ENCODE assay signal across 20 cellular contexts in the genomic region with DNA sequence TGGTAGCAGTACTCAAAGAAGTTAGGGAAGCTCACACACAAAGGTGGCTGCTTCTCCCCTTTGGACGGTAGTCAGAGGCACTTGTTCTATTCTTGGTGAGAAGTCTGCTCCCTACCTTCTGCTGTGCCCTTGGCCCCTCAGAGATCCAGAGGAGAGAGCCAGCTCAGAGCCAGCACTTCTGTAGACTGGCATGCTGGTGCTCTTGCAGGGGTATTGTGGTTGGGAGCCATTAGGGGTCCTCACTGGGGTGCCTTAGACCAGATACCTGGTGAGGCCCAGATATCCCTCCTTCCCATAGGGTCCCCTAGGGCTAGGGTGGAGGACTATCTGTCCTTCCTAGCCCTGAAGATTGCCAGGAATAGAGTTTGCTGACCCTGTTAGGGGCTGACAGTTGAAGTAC.
DNase-seq lines count a peak whose midpoint lies in the region; ATAC-seq and TF ChIP-seq lines count a peak whose summit lies in the region.
"Had no signal": no experiment of that assay in that cellular context is flagged by ENCODE, and none has a peak within 500 bp of the region (broad histone marks: within the 10 kb centered on the region; RNA-seq: fewer than 3 reads in every experiment).

No MANE protein-coding gene starts in this region.

- H3K27ac Mint-ChIP-seq in CD8-positive, alpha-beta T cell, result peak overlapping the region; percentile 91
- H3K27ac Mint-ChIP-seq in T-cell, result peak overlapping the region; percentile 98
- peak overlapping the region; percentile 50 for H3K27ac Mint-ChIP-seq in central memory CD8-positive, alpha-beta T cell (ENCODE audit: low read depth)
- no peak overlapping the region for H3K27ac Mint-ChIP-seq in natural killer cell
- no peak overlapping the region for H3K27ac Mint-ChIP-seq in Calu3 (ENCODE audit: unreplicated experiment)
- H3K27ac Mint-ChIP-seq: B cell had no signal

- CTCF ChIA-PET in CD8-positive, alpha-beta T cell (lab: Charles Lee), result interaction anchor here (1.8 kb wide), 1 partner anchor 11 kb away, joined by 5 read pairs; no protein-coding TSS in a partner anchor
- CTCF ChIA-PET in T-cell (lab: Charles Lee), result no interaction called here
- CTCF ChIA-PET in Calu3 (lab: Charles Lee), result no interaction called here

- H3K27me3 ChIP-seq in CD8-positive, alpha-beta T cell (ENCODE audit: insufficient read depth, low read length), result no peaks in the 10 kb centered on the region
- H3K27me3 ChIP-seq in upper lobe of left lung, result no peaks in the 10 kb centered on the region
- H3K27me3 ChIP-seq: left lung, SJSA1 had no signal

- no peak for TF ChIP-seq EP300 in upper lobe of left lung (IDR thresholded peaks at IDR 0.05)

- TF ChIP-seq CTCF in CD8-positive, alpha-beta T cell (IDR thresholded peaks at IDR 0.05), result no peak
- no peak for TF ChIP-seq CTCF in natural killer cell (IDR thresholded peaks at IDR 0.05)
- TF ChIP-seq CTCF in Calu3 (IDR thresholded peaks at IDR 0.05; ENCODE audit: unreplicated experiment), result no peak
- no peak for TF ChIP-seq CTCF in upper lobe of left lung (IDR thresholded peaks at IDR 0.05)

- no peaks in the 10 kb centered on the region for H3K36me3 ChIP-seq in CD8-positive, alpha-beta T cell (ENCODE audit: insufficient read depth, low read length)
- H3K36me3 ChIP-seq in upper lobe of left lung, result peaks cover 0 to 4% (median 0%) of the 10 kb centered on the region in 4 donors
- H3K36me3 ChIP-seq: left lung, prostate gland, SJSA1 had no signal

- no peak for TF ChIP-seq POLR2A in upper lobe of left lung (IDR thresholded peaks at IDR 0.05)

- H3K9me3 Mint-ChIP-seq in CD8-positive, alpha-beta T cell, result peaks cover 5% of the 10 kb centered on the region
- H3K9me3 Mint-ChIP-seq in T-cell (peaks cover 0 to 18% (median 5%) of the 10 kb centered on the region in 3 donors), natural killer cell (no peaks in the 10 kb centered on the region), Calu3 (ENCODE audit: low read depth, unreplicated experiment) (peaks cover 5% of the 10 kb centered on the region)
- no peaks in the 10 kb centered on the region for H3K9me3 Mint-ChIP-seq in central memory CD8-positive, alpha-beta T cell

- peak overlapping the region; percentile 47 for H3K27ac ChIP-seq in CD8-positive, alpha-beta T cell (ENCODE audit: low read depth, low read length)
- H3K27ac ChIP-seq in upper lobe of left lung, result no peak overlapping the region
- H3K27ac ChIP-seq: left lung, prostate gland, SJSA1 had no signal

- peak overlapping the region; percentile 45 for H3K4me3 Mint-ChIP-seq in CD8-positive, alpha-beta T cell
- peak overlapping the region in 2 of 3 donors; percentile 36 to 72 for H3K4me3 Mint-ChIP-seq in T-cell
- H3K4me3 Mint-ChIP-seq in central memory CD8-positive, alpha-beta T cell, result no peak overlapping the region
- no peak overlapping the region for H3K4me3 Mint-ChIP-seq in natural killer cell
- no peak overlapping the region for H3K4me3 Mint-ChIP-seq in Calu3 (ENCODE audit: low read depth, unreplicated experiment)
- H3K4me3 Mint-ChIP-seq: B cell had no signal

- 88 to 94% methylated on average over 1 of the region's 1 CpG for WGBS in upper lobe of left lung, 2 donors

- BruUV-seq in Calu3 (replicated peaks; lab: Mats Ljungman, UMichigan), result no TSS peak

- H3K4me1 Mint-ChIP-seq in CD8-positive, alpha-beta T cell (ENCODE audit: low read depth), result peaks cover 62% of the 10 kb centered on the region
- peaks cover 56 to 69% (median 67%) of the 10 kb centered on the region in 3 donors for H3K4me1 Mint-ChIP-seq in T-cell
- peaks cover 22% of the 10 kb centered on the region for H3K4me1 Mint-ChIP-seq in central memory CD8-positive, alpha-beta T cell
- H3K4me1 Mint-ChIP-seq in natural killer cell, result peaks cover 5% of the 10 kb centered on the region in 2 donors
- peaks cover 8% of the 10 kb centered on the region for H3K4me1 Mint-ChIP-seq in Calu3 (ENCODE audit: low read depth, unreplicated experiment)

- H3K9me3 ChIP-seq in CD8-positive, alpha-beta T cell (ENCODE audit: low read length), result no peaks in the 10 kb centered on the region
- H3K9me3 ChIP-seq in upper lobe of left lung, result no peaks in the 10 kb centered on the region
- H3K9me3 ChIP-seq: SJSA1 had no signal

- intact Hi-C loops in CD8-positive, alpha-beta T cell (cut with DNase I, micrococcal nuclease), result loop anchor here in 1 of 2 experiments (2.0 kb wide), 1 partner anchor 139 kb away; no protein-coding TSS in a partner anchor
- intact Hi-C loops in natural killer cell (cut with micrococcal nuclease) (no loop called here), Calu3 (cut with micrococcal nuclease; ENCODE audit: unreplicated experiment) (no loop called here)

- H3K27me3 Mint-ChIP-seq in CD8-positive, alpha-beta T cell (ENCODE audit: low read depth), result no peaks in the 10 kb centered on the region
- H3K27me3 Mint-ChIP-seq in T-cell (no peaks in the 10 kb centered on the region), natural killer cell (ENCODE audit: low read depth in 2 of 2) (no peaks in the 10 kb centered on the region), Calu3 (ENCODE audit: unreplicated experiment) (no peaks in the 10 kb centered on the region)
- H3K27me3 Mint-ChIP-seq in central memory CD8-positive, alpha-beta T cell, result no peaks in the 10 kb centered on the region
- H3K27me3 Mint-ChIP-seq: B cell had no signal

- peak overlapping the region; percentile 13 for H3K4me3 ChIP-seq in CD8-positive, alpha-beta T cell (ENCODE audit: low read depth, low read length)
- no peak overlapping the region for H3K4me3 ChIP-seq in upper lobe of left lung
- H3K4me3 ChIP-seq: left lung, prostate gland, SJSA1, skin epidermis had no signal

- DNase-seq in CD8-positive, alpha-beta T cell, result peak in 2 of 7 experiments; percentile 9 to 51
- DNase-seq in T-cell (peak in 2 of 34 experiments; percentile 6 to 12), mesenteric fat pad (ENCODE audit: low spot score) (peak; percentile 43), natural killer cell (no peak), Calu3 (no peak), upper lobe of left lung (no peak)
- DNase-seq in central memory CD8-positive, alpha-beta T cell (ENCODE audit: low spot score in 2 of 2), result peak; percentile 2 to 8
- DNase-seq: activated gamma-delta T cell treated with Interleukin-2 at 50 U/mL for 16 hours, Kasumi-1, left lung, NCI-H1048, NCI-H1930, NCI-H446, T-helper 2 cell, trophoblast cell had no signal

- no peak for ATAC-seq in CD8-positive, alpha-beta T cell
- ATAC-seq in T-cell (replicated peaks in 1 of 4) (no peak), natural killer cell (no peak), upper lobe of left lung (ENCODE audit: low FRiP score in 2 of 2) (no peak)
- ATAC-seq in central memory CD8-positive, alpha-beta T cell (replicated peaks; ENCODE audit: extremely low read depth, poor library complexity, severe bottlenecking), result no peak
- ATAC-seq: left lung, Panc1 had no signal

- H3K4me1 ChIP-seq in CD8-positive, alpha-beta T cell (ENCODE audit: insufficient read depth, low read length), result peaks cover 56% of the 10 kb centered on the region
- peaks cover 0 to 4% (median 0%) of the 10 kb centered on the region in 4 donors for H3K4me1 ChIP-seq in upper lobe of left lung
- H3K4me1 ChIP-seq: left lung, prostate gland, SJSA1 had no signal

- H3K36me3 Mint-ChIP-seq in CD8-positive, alpha-beta T cell, result peaks cover 31% of the 10 kb centered on the region
- H3K36me3 Mint-ChIP-seq in T-cell (peaks cover 27% of the 10 kb centered on the region), natural killer cell (no peaks in the 10 kb centered on the region), Calu3 (ENCODE audit: insufficient read depth, unreplicated experiment) (no peaks in the 10 kb centered on the region)
- H3K36me3 Mint-ChIP-seq in central memory CD8-positive, alpha-beta T cell (ENCODE audit: insufficient read depth), result peaks cover 3% of the 10 kb centered on the region

- POLR2A ChIA-PET in CD8-positive, alpha-beta T cell (lab: Charles Lee), result no interaction called here
- POLR2A ChIA-PET in T-cell (lab: Charles Lee), result interaction anchor here in 1 of 2 donors (0.6 kb wide), 1 partner anchor 15 kb away, joined by 3 read pairs; no protein-coding TSS in a partner anchor

Comparison
In these comparisons a context has a peak if more than half of its experiments do, and no peak if none do; other contexts are left out.
1. DNase-seq: peak in central memory CD8-positive, alpha-beta T cell (2 of 2) and mesenteric fat pad (single experiment); none in natural killer cell (single experiment), Calu3 (single experiment) and upper lobe of left lung (0 of 2).
2. H3K27ac Mint-ChIP-seq: peak in CD8-positive, alpha-beta T cell (single experiment), T-cell (2 of 2) and central memory CD8-positive, alpha-beta T cell (single experiment); none in natural killer cell (0 of 2) and Calu3 (single experiment).
3. H3K4me3 Mint-ChIP-seq: peak in CD8-positive, alpha-beta T cell (single experiment) and T-cell (2 of 3); none in central memory CD8-positive, alpha-beta T cell (single experiment), natural killer cell (single experiment) and Calu3 (single experiment).